8 cellular contexts compared by ENCODE assay signal in genomic region chr12:62123721-62124203, GRCh38.
DNase-seq lines count a peak whose midpoint lies in the region; ATAC-seq, FAIRE-seq and TF ChIP-seq lines count a peak whose summit lies in the region.

No MANE protein-coding gene starts in this region.

- no peak for TF ChIP-seq POLR2A in HepG2 (IDR thresholded peaks at IDR 0.05; ENCODE audit: insufficient read depth in 1 of 2, low read depth in 2 of 2, low read length in 2 of 2)

- CTCF ChIA-PET in HepG2 (lab: Yijun Ruan, JAX; ENCODE audit: low intra/inter-chr PET ratio, low total read pairs): no interaction called here

- H3K4me1 ChIP-seq in HepG2 (ENCODE audit: insufficient read depth, low read length): no peaks in the 10 kb centered on the region

- in situ Hi-C loops in brain microvascular endothelial cell (cut with HindIII; ENCODE audit: low pct_ligation_motif_present, low sequenced_read_pairs): no loop called here
- in situ Hi-C loops in HepG2 (cut with HindIII; ENCODE audit: extremely low pct_ligation_motif_present, low pct_unique_long_range_greater_than_20kb): no loop called here

- H3K79me2 ChIP-seq in HepG2 (ENCODE audit: insufficient read depth, low read length): no peaks in the 10 kb centered on the region

- 0 out of 2 replicates have a peak, but pooled peaks have one; percentile 43 for TF ChIP-seq RAD21 in HepG2 (CRISPR knock-in tag; IDR thresholded peaks at IDR 0.05)

- FAIRE-seq in HepG2 (lab: Jason Lieb, UNC): peak; percentile 26

- BruUV-seq in HepG2 (replicated peaks; lab: Mats Ljungman, UMichigan): no TSS peak

- peak; percentile 96 for ATAC-seq in GM21390 (IDR thresholded peaks at IDR 0.05; ENCODE audit: unreplicated experiment)
- ATAC-seq in HepG2: peak; percentile 78

- H3K27me3 ChIP-seq in brain microvascular endothelial cell (replicated peaks): no peaks in the 10 kb centered on the region
- H3K27me3 ChIP-seq in HepG2 (ENCODE audit: control insufficient read depth in 1 of 2, insufficient read depth in 2 of 2, low read length in 2 of 2): peaks cover 0 to 2% of the 10 kb centered on the region in 2 experiments; a peak in 2 of 5 replicates

- no peak overlapping the region for H2AFZ ChIP-seq in HepG2 (ENCODE audit: low read length)

- H3K36me3 ChIP-seq in SK-N-MC (ENCODE audit: insufficient read depth, low read length) (no peaks in the 10 kb centered on the region), brain microvascular endothelial cell (replicated peaks) (no peaks in the 10 kb centered on the region), HepG2 (replicated peaks in 1 of 2; ENCODE audit: control insufficient read depth in 1 of 2, insufficient read depth in 2 of 2, low read length in 2 of 2) (no peaks in the 10 kb centered on the region)

- H3K9ac ChIP-seq in SK-N-MC (ENCODE audit: insufficient read length) (peak overlapping the region; percentile 35), HepG2 (ENCODE audit: insufficient read depth, low read depth, low read length) (no peak overlapping the region)

- WGBS in HepG2 (ENCODE audit: low lambda C conversion rate): 10% methylated on average over 4 of the region's 4 CpGs

- TF ChIP-seq CTCF in brain microvascular endothelial cell (IDR thresholded peaks at IDR 0.05; ENCODE audit: low read depth, low read length, missing control alignments): peak; percentile 89
- peak; percentile 76 for TF ChIP-seq CTCF in HepG2 (CRISPR knock-in tag; IDR thresholded peaks at IDR 0.05)

- H3K4me3 ChIP-seq in SK-N-MC: peak overlapping the region; percentile 41; the same call in 1 of the 2 replicates
- no peak overlapping the region for H3K4me3 ChIP-seq in brain microvascular endothelial cell (ENCODE audit: low read depth, low read length)
- no peak overlapping the region for H3K4me3 ChIP-seq in HepG2 (replicated peaks in 1 of 3; ENCODE audit: insufficient read depth in 1 of 3, low read depth in 2 of 3, low read length in 3 of 3)

- intact Hi-C loops in HepG2 (cut with micrococcal nuclease; ENCODE audit: unreplicated experiment): no loop called here

- peak overlapping the region; percentile 42; the same call in 1 of the 2 replicates for H3K27ac ChIP-seq in SK-N-MC
- H3K27ac ChIP-seq in brain microvascular endothelial cell: no peak overlapping the region
- H3K27ac ChIP-seq in HepG2 (ENCODE audit: extremely low read length, insufficient read depth, low read length): no peak overlapping the region

- H3K4me2 ChIP-seq in HepG2 (ENCODE audit: low read depth, low read length): no peak overlapping the region

- DNase-seq in NCI-H1105 treated with DMSO at 0.1 percent for 48 hours (lab: John Stamatoyannopoulos, UW) (peak; percentile 45), NCI-H1105 (lab: John Stamatoyannopoulos, UW) (no peak), HuH-7.5 (ENCODE audit: low spot score) (peak; percentile 8), SK-N-MC (ENCODE audit: low read depth, low spot score) (peak; percentile 60), brain microvascular endothelial cell (peak; percentile 46), HepG2 (ENCODE audit: low spot score) (peak; percentile 31)
- peak; percentile 52 for DNase-seq in stimulated activated CD8-positive, alpha-beta memory T cell treated with anti-CD3 and anti-CD28 coated beads, Interleukin-4, amount 100 ng/mL, for 48 hours

- POLR2A ChIA-PET in HepG2 (lab: Yijun Ruan, JAX): no interaction called here

- TF ChIP-seq EP300 in HepG2 (IDR thresholded peaks at IDR 0.05; ENCODE audit: low read depth in 2 of 2, low read length in 2 of 2) (no peak), HepG2 (CRISPR knock-in tag; IDR thresholded peaks at IDR 0.05; ENCODE audit: borderline replicate concordance) (no peak)

- no peaks in the 10 kb centered on the region for H4K20me1 ChIP-seq in HepG2 (ENCODE audit: insufficient read depth, low read length)

- H3K9me3 ChIP-seq in SK-N-MC (ENCODE audit: low read depth, low read length) (no peaks in the 10 kb centered on the region), HepG2 (ENCODE audit: low read length) (no peaks in the 10 kb centered on the region)

TF ChIP-seq in HepG2, 621 proteins besides CTCF, POLR2A, EP300 and RAD21:
- TF ChIP-seq ZFY (CRISPR knock-in tag; IDR thresholded peaks at IDR 0.05): no peak
- no peak for TF ChIP-seq BHLHE40 (IDR thresholded peaks at IDR 0.05; ENCODE audit: low read length)
- peak; percentile 41; the same call in 1 of the 2 replicates for TF ChIP-seq SMC3 (IDR thresholded peaks at IDR 0.05; ENCODE audit: low read length)
- TF ChIP-seq STAG1 (CRISPR knock-in tag; IDR thresholded peaks at IDR 0.05): peak; percentile 57
